25 cellular contexts compared by ENCODE assay signal in genomic region chr13:70527553-70527952, GRCh38.
DNase-seq lines count a peak whose midpoint lies in the region; ATAC-seq and TF ChIP-seq lines count a peak whose summit lies in the region.
"Had no signal": no experiment of that assay in that cellular context is flagged by ENCODE, and none has a peak within 500 bp of the region (broad histone marks: within the 10 kb centered on the region; RNA-seq: fewer than 3 reads in every experiment).

No MANE protein-coding gene starts in this region.

- H3K4me3 ChIP-seq in WERI-Rb-1 (ENCODE audit: low read depth, low read length) = no peak overlapping the region
- H3K4me3 ChIP-seq: HAP-1, PC-9, SJSA1 had no signal

- TF ChIP-seq CTCF in WERI-Rb-1 (IDR thresholded peaks at IDR 0.05; ENCODE audit: low read depth, low read length) = no peak

- peak; percentile 64 for DNase-seq in NCI-H748 (lab: John Stamatoyannopoulos, UW; ENCODE audit: unreplicated experiment)
- no peak for DNase-seq in NCI-H748 treated with DMSO at 0.1 percent for 48 hours (lab: John Stamatoyannopoulos, UW)
- DNase-seq in NCI-H2171 treated with DMSO at 0.1 percent for 48 hours (lab: John Stamatoyannopoulos, UW) = peak; percentile 58
- DNase-seq in NCI-H187 (lab: John Stamatoyannopoulos, UW) = no peak
- DNase-seq in DMS153 treated with DMSO at 0.1 percent for 48 hours (lab: John Stamatoyannopoulos, UW; ENCODE audit: unreplicated experiment) = no peak
- DNase-seq in foreskin melanocyte = no peak
- no peak for DNase-seq in WERI-Rb-1
- DNase-seq: 8988T, ACHN, Calu3, GOT3, HFFc6, MM.1S, NCI-H1048, NCI-H1436, NCI-H187 treated with DMSO at 0.1 percent for 48 hours, NCI-H2107, NCI-H226, PC-9, Right ventricle myocardium superior, SW 1271 had no signal

- no peaks in the 10 kb centered on the region for H3K36me3 ChIP-seq in WERI-Rb-1
- H3K36me3 ChIP-seq: HAP-1, SJSA1 had no signal

- no peak for ATAC-seq in SK-N-SH treated with all-trans-retinoic acid at 6 μM for 48 hours

- no peaks in the 10 kb centered on the region for H3K9me3 ChIP-seq in WERI-Rb-1 (ENCODE audit: severe bottlenecking)
- H3K9me3 ChIP-seq: HAP-1, SJSA1 had no signal

- H3K27ac ChIP-seq in WERI-Rb-1 = no peak overlapping the region
- H3K27ac ChIP-seq: KMS-11, PC-9, SJSA1 had no signal

- no peaks in the 10 kb centered on the region for H3K27me3 ChIP-seq in WERI-Rb-1 (ENCODE audit: insufficient read depth, low read depth, severe bottlenecking)
- H3K27me3 ChIP-seq: SJSA1 had no signal

TF ChIP-seq in SK-N-SH treated with all-trans-retinoic acid at 6 μM for 48 hours, 23 proteins besides CTCF, POLR2A, EP300 and RAD21:
- 0 out of 2 replicates have a peak, but pooled peaks have one; percentile 22 for TF ChIP-seq TCF4 (CRISPR knock-in tag; IDR thresholded peaks at IDR 0.05; ENCODE audit: borderline replicate concordance)
- no peak for TF ChIP-seq ARNTL (CRISPR knock-in tag; IDR thresholded peaks at IDR 0.05; ENCODE audit: borderline replicate concordance, low read depth)
TF ChIP-seq in SK-N-SH treated with all-trans-retinoic acid at 6 μM for 48 hours: peak in this region for 1.

Comparison
In these comparisons a context has a peak if more than half of its experiments do, and no peak if none do; other contexts are left out.
1. DNase-seq: peak in NCI-H748 (single experiment) and NCI-H2171 treated with DMSO at 0.1 percent for 48 hours (single experiment); none in NCI-H748 treated with DMSO at 0.1 percent for 48 hours (single experiment), NCI-H187 (0 of 2), DMS153 treated with DMSO at 0.1 percent for 48 hours (single experiment), foreskin melanocyte (single experiment) and WERI-Rb-1 (single experiment).